15 cellular contexts compared by ENCODE assay signal in the genomic region with DNA sequence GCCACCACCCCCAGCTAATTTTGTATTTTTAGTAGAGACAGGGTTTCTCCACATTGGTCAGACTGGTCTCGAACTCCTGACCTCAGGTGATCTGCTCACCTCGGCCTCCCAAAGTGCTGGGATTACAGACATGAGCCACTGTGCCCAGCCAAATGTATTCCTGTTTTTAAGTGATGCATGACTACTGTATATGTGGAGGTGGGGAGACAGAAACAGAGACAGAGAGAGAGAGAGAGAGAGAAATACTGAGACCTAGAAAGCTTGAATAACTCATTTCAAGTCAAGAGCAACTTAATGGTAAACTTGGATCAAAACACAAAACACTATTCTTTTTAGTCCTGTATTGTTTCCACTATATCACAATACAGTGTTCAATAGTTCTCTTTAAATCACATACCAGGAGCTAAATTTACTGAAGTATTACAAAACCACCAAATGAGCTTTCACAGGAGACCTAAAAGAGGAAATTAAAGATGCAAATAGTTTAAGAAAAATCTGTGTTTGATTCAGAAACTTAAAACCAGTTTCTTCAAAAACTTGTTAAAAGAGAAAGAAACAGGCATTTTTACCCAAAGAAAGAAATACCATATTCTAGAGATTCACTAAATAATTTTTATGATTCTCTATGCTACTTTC.
DNase-seq lines count a peak whose midpoint lies in the region; ATAC-seq, FAIRE-seq and TF ChIP-seq lines count a peak whose summit lies in the region.
"Had no signal": no experiment of that assay in that cellular context is flagged by ENCODE, and none has a peak within 500 bp of the region (broad histone marks: within the 10 kb centered on the region; RNA-seq: fewer than 3 reads in every experiment).

No MANE protein-coding gene starts in this region.

- H3K27ac ChIP-seq in CD8-positive, alpha-beta T cell (ENCODE audit: low read depth, low read length) = no peak overlapping the region
- no peak overlapping the region for H3K27ac ChIP-seq in astrocyte (ENCODE audit: low read depth, low read length)
- H3K27ac ChIP-seq in coronary artery = no peak overlapping the region
- H3K27ac ChIP-seq in heart left ventricle = no peak overlapping the region
- H3K27ac ChIP-seq: vagina had no signal

- TF ChIP-seq CTCF in CD8-positive, alpha-beta T cell (IDR thresholded peaks at IDR 0.05) = no peak
- TF ChIP-seq CTCF in astrocyte (IDR thresholded peaks at IDR 0.05; ENCODE audit: insufficient read depth, low read depth, low read length) (no peak), coronary artery (IDR thresholded peaks at IDR 0.05) (no peak), heart left ventricle (IDR thresholded peaks at IDR 0.05) (no peak)

- no peaks in the 10 kb centered on the region for H3K36me3 Mint-ChIP-seq in CD8-positive, alpha-beta T cell
- H3K36me3 Mint-ChIP-seq in astrocyte (ENCODE audit: low read depth, unreplicated experiment) = no peaks in the 10 kb centered on the region
- H3K36me3 Mint-ChIP-seq: CD4-positive, CD25-positive, alpha-beta regulatory T cell had no signal

- no peak overlapping the region for H3K4me3 Mint-ChIP-seq in CD8-positive, alpha-beta T cell
- no peak overlapping the region for H3K4me3 Mint-ChIP-seq in astrocyte (ENCODE audit: unreplicated experiment)
- H3K4me3 Mint-ChIP-seq: activated naive CD8-positive, alpha-beta T cell treated with anti-CD3 and anti-CD28 coated beads, Interleukin-2, amount 10 ng/mL, durations not matched to agents 7 days and 5 days; CD4-positive, CD25-positive, alpha-beta regulatory T cell had no signal

- H3K4me2 ChIP-seq in astrocyte (ENCODE audit: low read length) = no peak overlapping the region

- H3K79me2 ChIP-seq in astrocyte (ENCODE audit: insufficient read depth, low read length) = no peaks in the 10 kb centered on the region

- no peak for TF ChIP-seq POLR2A in heart left ventricle (IDR thresholded peaks at IDR 0.05)

- no peaks in the 10 kb centered on the region for H3K27me3 ChIP-seq in CD8-positive, alpha-beta T cell (ENCODE audit: insufficient read depth, low read length)
- H3K27me3 ChIP-seq in astrocyte (ENCODE audit: insufficient read depth, low read length) = no peaks in the 10 kb centered on the region
- no peaks in the 10 kb centered on the region for H3K27me3 ChIP-seq in heart left ventricle
- H3K27me3 ChIP-seq: vagina had no signal

- H3K4me3 ChIP-seq in CD8-positive, alpha-beta T cell (ENCODE audit: low read depth, low read length) = no peak overlapping the region
- no peak overlapping the region for H3K4me3 ChIP-seq in astrocyte (ENCODE audit: insufficient read depth, low read depth, low read length)
- no peak overlapping the region for H3K4me3 ChIP-seq in coronary artery
- H3K4me3 ChIP-seq in heart left ventricle = no peak overlapping the region
- H3K4me3 ChIP-seq: vagina had no signal

- no peak overlapping the region for H3K9ac ChIP-seq in astrocyte (ENCODE audit: low read length)

- no peaks in the 10 kb centered on the region for H3K9me3 Mint-ChIP-seq in CD8-positive, alpha-beta T cell
- no peaks in the 10 kb centered on the region for H3K9me3 Mint-ChIP-seq in astrocyte (ENCODE audit: unreplicated experiment)
- H3K9me3 Mint-ChIP-seq: CD4-positive, CD25-positive, alpha-beta regulatory T cell had no signal

- 92 to 99% (median 94%) methylated on average over 2 of the region's 2 CpGs for WGBS in heart left ventricle, 4 donors

- H3K4me1 ChIP-seq in CD8-positive, alpha-beta T cell (ENCODE audit: insufficient read depth, low read length) = peaks cover 11% of the 10 kb centered on the region
- no peaks in the 10 kb centered on the region for H3K4me1 ChIP-seq in astrocyte (ENCODE audit: insufficient read depth, low read length)
- peaks cover 0 to 16% (median 8%) of the 10 kb centered on the region in 12 donors for H3K4me1 ChIP-seq in heart left ventricle

- CTCF ChIA-PET in CD8-positive, alpha-beta T cell (lab: Charles Lee) = interaction anchor here (1.0 kb wide), 1 partner anchor 63 kb away, joined by 3 read pairs; no protein-coding TSS in a partner anchor

- POLR2A ChIA-PET in CD8-positive, alpha-beta T cell (lab: Charles Lee) = interaction anchor here (0.9 to 1.1 kb wide), 2 partner anchors 22 to 61 kb away, joined by 3 read pairs; no protein-coding TSS in a partner anchor

- H4K20me1 ChIP-seq in astrocyte (ENCODE audit: insufficient read depth, low read length) = no peaks in the 10 kb centered on the region

- no peak for FAIRE-seq in astrocyte (lab: Jason Lieb, UNC)

- intact Hi-C loops in CD8-positive, alpha-beta T cell (cut with DNase I, micrococcal nuclease) = loop anchor here in 1 of 2 experiments (5.0 kb wide), 1 partner anchor 36 kb away; no protein-coding TSS in a partner anchor
- intact Hi-C loops in heart left ventricle (cut with DNase I) = loop anchor here in 1 of 10 donors (10.0 kb wide), 1 partner anchor 56 kb away; no protein-coding TSS in a partner anchor

- no peak overlapping the region for H2AFZ ChIP-seq in astrocyte (ENCODE audit: low read depth, low read length)

- H3K36me3 ChIP-seq in CD8-positive, alpha-beta T cell (ENCODE audit: insufficient read depth, low read length) = no peaks in the 10 kb centered on the region
- H3K36me3 ChIP-seq in astrocyte (ENCODE audit: insufficient read depth, low read length) = no peaks in the 10 kb centered on the region
- H3K36me3 ChIP-seq in heart left ventricle = no peaks in the 10 kb centered on the region
- H3K36me3 ChIP-seq: vagina had no signal

- peak overlapping the region; percentile 53 for H3K27ac Mint-ChIP-seq in CD8-positive, alpha-beta T cell
- peak overlapping the region; percentile 12 for H3K27ac Mint-ChIP-seq in astrocyte (ENCODE audit: unreplicated experiment)
- H3K27ac Mint-ChIP-seq: activated naive CD8-positive, alpha-beta T cell treated with anti-CD3 and anti-CD28 coated beads, Interleukin-2, amount 10 ng/mL, durations not matched to agents 7 days and 5 days had no signal

- ATAC-seq in CD8-positive, alpha-beta T cell = no peak
- ATAC-seq in GM21390 (IDR thresholded peaks at IDR 0.05; ENCODE audit: unreplicated experiment) (peak; percentile 46), HG03460 (IDR thresholded peaks at IDR 0.05; ENCODE audit: unreplicated experiment) (peak; percentile 26), heart left ventricle (no peak)
- ATAC-seq: right cardiac atrium had no signal

- no peak for DNase-seq in CD8-positive, alpha-beta T cell
- DNase-seq in astrocyte (ENCODE audit: low read depth) = no peak
- no peak for DNase-seq in coronary artery (ENCODE audit: low spot score)
- no peak for DNase-seq in SHP77 (lab: John Stamatoyannopoulos, UW)
- DNase-seq in UCSD-AML1 (lab: John Stamatoyannopoulos, UW; ENCODE audit: unreplicated experiment) = no peak
- no peak for DNase-seq in heart left ventricle
- DNase-seq: activated naive CD8-positive, alpha-beta T cell treated with anti-CD3 and anti-CD28 coated beads, Interleukin-2, amount 10 ng/mL, durations not matched to agents 7 days and 5 days; CD4-positive, CD25-positive, alpha-beta regulatory T cell; glutamatergic neuron; H7; NCI-H2081; right cardiac atrium had no signal

- H3K9me3 ChIP-seq in CD8-positive, alpha-beta T cell (ENCODE audit: low read length) = no peaks in the 10 kb centered on the region
- no peaks in the 10 kb centered on the region for H3K9me3 ChIP-seq in astrocyte (ENCODE audit: insufficient read depth, low read depth, low read length)
- H3K9me3 ChIP-seq in heart left ventricle = no peaks in the 10 kb centered on the region
- H3K9me3 ChIP-seq: vagina had no signal

- no peaks in the 10 kb centered on the region for H3K27me3 Mint-ChIP-seq in CD8-positive, alpha-beta T cell (ENCODE audit: low read depth)
- H3K27me3 Mint-ChIP-seq in astrocyte (ENCODE audit: low read depth, unreplicated experiment) = peaks cover 2% of the 10 kb centered on the region
- H3K27me3 Mint-ChIP-seq: activated naive CD8-positive, alpha-beta T cell treated with anti-CD3 and anti-CD28 coated beads, Interleukin-2, amount 10 ng/mL, durations not matched to agents 7 days and 5 days; CD4-positive, CD25-positive, alpha-beta regulatory T cell had no signal

- H3K4me1 Mint-ChIP-seq in CD8-positive, alpha-beta T cell (ENCODE audit: low read depth) = peaks cover 24% of the 10 kb centered on the region
- peaks cover 23% of the 10 kb centered on the region for H3K4me1 Mint-ChIP-seq in astrocyte (ENCODE audit: low read depth, unreplicated experiment)

Comparison
In these comparisons a context has a peak if more than half of its experiments do, and no peak if none do; other contexts are left out.
1. ATAC-seq: peak in GM21390 (single experiment) and HG03460 (single experiment); none in CD8-positive, alpha-beta T cell (single experiment) and heart left ventricle (0 of 4).